ENCODE assay signal across 13 cellular contexts in genomic region chr4:145909773-145910172, GRCh38. TPM values are rescaled to one million over a fixed set of nuclear protein-coding genes. Genes with fewer than 3 reads are reported as not detected.
DNase-seq lines count a peak whose midpoint lies in the region; ATAC-seq, FAIRE-seq and TF ChIP-seq lines count a peak whose summit lies in the region.
"Had no signal": no experiment of that assay in that cellular context is flagged by ENCODE, and none has a peak within 500 bp of the region (broad histone marks: within the 10 kb centered on the region; RNA-seq: fewer than 3 reads in every experiment).

No MANE protein-coding gene starts in this region.

- intact Hi-C loops in kidney (cut with DNase I): no loop called here
- intact Hi-C loops in aorta (cut with DNase I): no loop called here

- no peak for FAIRE-seq in kidney (lab: Jason Lieb, UNC)

- peak overlapping the region; percentile 61 for H3K4me3 ChIP-seq in GM23248
- peak overlapping the region; percentile 36 for H3K4me3 ChIP-seq in coronary artery
- peak overlapping the region; percentile 60 to 72 for H3K4me3 ChIP-seq in kidney (ENCODE audit: low read length in 2 of 2)
- peak overlapping the region; percentile 47 to 68 for H3K4me3 ChIP-seq in stomach smooth muscle (ENCODE audit: low read length in 2 of 2)
- no peak overlapping the region for H3K4me3 ChIP-seq in aorta (ENCODE audit: low read length in 2 of 2)
- H3K4me3 ChIP-seq: SJCRH30 had no signal

- H3K9me2 ChIP-seq in GM23248 (ENCODE audit: insufficient read depth): no peaks in the 10 kb centered on the region

- in situ Hi-C loops in GM23248 (cut with MboI): no loop called here

- 41 to 54% methylated on average over 12 of the region's 12 CpGs for WGBS in GM23248 (ENCODE audit: low coverage in 1 of 2, low lambda C conversion rate in 2 of 2, missing lambda C conversion rate in 2 of 2), 2 experiments
- WGBS in aorta, 2 donors: 70 to 72% methylated on average over 12 of the region's 12 CpGs

- peaks cover 10% of the 10 kb centered on the region for H3K4me1 ChIP-seq in GM23248 (ENCODE audit: insufficient read depth)
- H3K4me1 ChIP-seq in kidney (ENCODE audit: control insufficient read depth in 1 of 2, insufficient read depth in 1 of 2, low read depth in 1 of 2, low read length in 2 of 2): peaks cover 4 to 8% of the 10 kb centered on the region in 2 donors
- H3K4me1 ChIP-seq in stomach smooth muscle (ENCODE audit: control insufficient read depth, insufficient read depth, low read length): peaks cover 5% of the 10 kb centered on the region
- peaks cover 2 to 9% of the 10 kb centered on the region in 2 donors for H3K4me1 ChIP-seq in aorta (ENCODE audit: control insufficient read depth in 1 of 2, insufficient read depth in 2 of 2, low read length in 2 of 2)
- H3K4me1 ChIP-seq: foreskin keratinocyte, SJCRH30 had no signal

- H3K27me3 ChIP-seq in GM23248 (replicated peaks; ENCODE audit: insufficient read depth) (no peaks in the 10 kb centered on the region), stomach smooth muscle (ENCODE audit: control insufficient read depth in 1 of 2, insufficient read depth in 2 of 2, low read length in 2 of 2) (no peaks in the 10 kb centered on the region), aorta (ENCODE audit: control insufficient read depth in 1 of 2, insufficient read depth in 2 of 2, low read length in 1 of 2) (no peaks in the 10 kb centered on the region)
- H3K27me3 ChIP-seq: foreskin keratinocyte, SJCRH30 had no signal

- H3F3A ChIP-seq in GM23248 (ENCODE audit: insufficient read depth): 0 out of 2 replicates have a peak, but pooled peaks cover 3% of the 10 kb centered on the region

- DNase-seq in GM23248: peak; percentile 10
- DNase-seq in coronary artery (ENCODE audit: low spot score): no peak
- no peak for DNase-seq in kidney
- no peak for DNase-seq in retina
- DNase-seq in activated CD8-positive, alpha-beta memory T cell treated with anti-CD3 and anti-CD28 coated beads, Interleukin-2, amount 50 U/mL, for 48 hours: no peak
- no peak for DNase-seq in aorta
- DNase-seq: activated CD8-positive, alpha-beta memory T cell treated with anti-CD3 and anti-CD28 coated beads for 24 hours; DMS79 treated with DMSO at 0.1 percent for 48 hours; foreskin keratinocyte; stimulated activated CD4-positive, alpha-beta T cell treated with anti-CD3 and anti-CD28 coated beads, Interleukin-4, amount 100 ng/mL, for 1 hour had no signal

- peak overlapping the region; percentile 59 for H3K4me2 ChIP-seq in GM23248 (ENCODE audit: unreplicated experiment)

- H3K9ac ChIP-seq in GM23248: peak overlapping the region; percentile 46; the same call in 1 of the 2 replicates
- peak overlapping the region; percentile 43 to 56 for H3K9ac ChIP-seq in kidney (ENCODE audit: low read length in 2 of 2)
- peak overlapping the region; percentile 43 to 49 for H3K9ac ChIP-seq in stomach smooth muscle (ENCODE audit: low read length in 2 of 2)

- no peaks in the 10 kb centered on the region; the same call in 1 of the 2 replicates for H3K36me3 ChIP-seq in GM23248 (ENCODE audit: low read depth)
- H3K36me3 ChIP-seq in kidney (ENCODE audit: control insufficient read depth in 1 of 2, insufficient read depth in 2 of 2, low read length in 2 of 2): no peaks in the 10 kb centered on the region
- H3K36me3 ChIP-seq in stomach smooth muscle (ENCODE audit: control insufficient read depth in 2 of 2, insufficient read depth in 2 of 2, low read length in 2 of 2): no peaks in the 10 kb centered on the region
- H3K36me3 ChIP-seq in aorta (ENCODE audit: control insufficient read depth in 1 of 2, insufficient read depth in 2 of 2, low read length in 1 of 2): no peaks in the 10 kb centered on the region
- H3K36me3 ChIP-seq: SJCRH30 had no signal

- H4K20me1 ChIP-seq in GM23248 (ENCODE audit: insufficient read depth): no peaks in the 10 kb centered on the region; the same call in 1 of the 2 replicates

- H3K9me3 ChIP-seq in GM23248 (ENCODE audit: low read depth) (no peaks in the 10 kb centered on the region), kidney (ENCODE audit: control insufficient read depth in 1 of 2, low read length in 2 of 2) (no peaks in the 10 kb centered on the region), stomach smooth muscle (ENCODE audit: control insufficient read depth in 2 of 2, low read length in 2 of 2) (no peaks in the 10 kb centered on the region), aorta (ENCODE audit: control insufficient read depth, low read length) (no peaks in the 10 kb centered on the region)
- H3K9me3 ChIP-seq: SJCRH30 had no signal

- TF ChIP-seq CTCF in coronary artery (IDR thresholded peaks at IDR 0.05) (no peak), kidney (IDR thresholded peaks at IDR 0.05; ENCODE audit: borderline replicate concordance, extremely low read depth, insufficient read depth) (no peak)

- peaks cover 97% of the 10 kb centered on the region for H3K79me2 ChIP-seq in GM23248 (ENCODE audit: insufficient read depth)

- no peak overlapping the region for H3K27ac ChIP-seq in GM23248
- peak overlapping the region in 1 of 2 donors; percentile 18 for H3K27ac ChIP-seq in coronary artery
- H3K27ac ChIP-seq in kidney (ENCODE audit: low read depth in 2 of 2, low read length in 2 of 2): peak overlapping the region; percentile 79 to 87
- H3K27ac ChIP-seq in stomach smooth muscle (ENCODE audit: low read length): peak overlapping the region; percentile 64
- no peak overlapping the region for H3K27ac ChIP-seq in aorta (ENCODE audit: low read depth in 1 of 2, low read length in 2 of 2)
- H3K27ac ChIP-seq: foreskin keratinocyte, SJCRH30 had no signal

- no peak for ATAC-seq in GM21786 (IDR thresholded peaks at IDR 0.05; ENCODE audit: unreplicated experiment)
- ATAC-seq in aorta (ENCODE audit: low FRiP score): no peak
- ATAC-seq: foreskin keratinocyte had no signal

- peak overlapping the region; percentile 75 for H2AFZ ChIP-seq in GM23248

RNA-seq across cellular contexts. Expression of gene ZNF827, which starts 28.9 kb away (rescaled TPM):
- total RNA-seq in GM23248 (2014; rRNA removed; shearing (Covaris generic)): 10.1 and 16.8 TPM in 2 replicates
- polyA plus RNA-seq in GM23248 (2016; fragmentation: Nextera tagmentation; extraction: Ambion mirVana): 4.6 and 5.0 TPM in 2 replicates
- total RNA-seq in kidney: 22.6 TPM
- 3.5 TPM for polyA plus RNA-seq in kidney (ENCODE audit: insufficient read depth, low read depth, low replicate concordance)
- total RNA-seq in aorta: 10 to 100 TPM; 19.5 to 29.2 TPM
- polyA plus RNA-seq in aorta: 1 to 10 TPM; 2.6 to 5.1 TPM

Comparison
In these comparisons a context has a peak if more than half of its experiments do, and no peak if none do; other contexts are left out.
1. H3K27ac ChIP-seq: peak in kidney (2 of 2) and stomach smooth muscle (single experiment); none in GM23248 (single experiment) and aorta (0 of 2).
2. H3K4me3 ChIP-seq: peak in GM23248 (single experiment), coronary artery (single experiment), kidney (2 of 2) and stomach smooth muscle (2 of 2); none in aorta (0 of 2).
3. Peak in every context shown above with its lines, with median percentiles within 50 percentile points of each other: H3K9ac ChIP-seq.